ENCODE assay signal across 3 cellular contexts in the genomic region with DNA sequence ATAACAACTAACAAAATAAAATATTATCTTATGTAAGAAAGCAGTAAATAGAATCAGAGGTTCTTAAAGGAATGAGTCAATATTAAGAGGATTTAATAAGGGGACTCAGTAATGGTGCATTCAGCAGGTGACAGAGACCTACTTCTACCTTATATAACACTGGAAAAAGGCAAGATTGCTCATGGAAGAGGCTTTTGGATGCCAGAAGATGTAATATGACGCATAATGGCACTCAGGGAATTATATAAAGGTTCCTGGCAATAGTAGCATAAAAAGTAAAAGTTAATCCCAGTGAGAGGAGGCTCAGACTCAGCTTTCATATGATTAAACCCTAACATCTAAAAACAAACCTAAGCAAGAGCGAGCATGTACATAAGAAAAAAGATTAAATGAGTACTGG.
"Had no signal": no experiment of that assay in that cellular context is flagged by ENCODE, and none has a peak within 500 bp of the region (broad histone marks: within the 10 kb centered on the region; RNA-seq: fewer than 3 reads in every experiment).

No MANE protein-coding gene starts in this region.

- DNase-seq: IMR-90, KBM-7, KG1 had no signal
